In genomic region chr19:51948979-51949378, GRCh38 we compare ENCODE assay signal across 1 cellular context.
TF ChIP-seq lines count a peak whose summit lies in the region.

No MANE protein-coding gene starts in this region.

TF ChIP-seq in K562, 482 proteins besides CTCF, POLR2A, EP300 and RAD21 (continued from another document):
- no peak for TF ChIP-seq SRF (CRISPR knock-in tag; IDR thresholded peaks at IDR 0.05)
- no peak for TF ChIP-seq ZNF282 (CRISPR knock-in tag; IDR thresholded peaks at IDR 0.05)
- TF ChIP-seq TAF7 (tag; IDR thresholded peaks at IDR 0.05) = no peak
- 0 out of 2 replicates have a peak, but pooled peaks have one; percentile 4 for TF ChIP-seq RFX1 (IDR thresholded peaks at IDR 0.05)
- no peak for TF ChIP-seq ZNF740 (CRISPR knock-in tag; IDR thresholded peaks at IDR 0.05)
- TF ChIP-seq ZNF740 (tag; IDR thresholded peaks at IDR 0.05) = no peak
- TF ChIP-seq PKNOX1 (IDR thresholded peaks at IDR 0.05) = no peak
- no peak for TF ChIP-seq E4F1 (CRISPR knock-in tag; IDR thresholded peaks at IDR 0.05; ENCODE audit: borderline replicate concordance)
- TF ChIP-seq ZNF23 (CRISPR knock-in tag; IDR thresholded peaks at IDR 0.05) = no peak
- TF ChIP-seq ATF1 (CRISPR knock-in tag; IDR thresholded peaks at IDR 0.05) = no peak
- TF ChIP-seq ATF1 (tag; IDR thresholded peaks at IDR 0.05) = 0 out of 2 replicates have a peak, but pooled peaks have one; percentile 37
- no peak for TF ChIP-seq ZNF263 (CRISPR knock-in tag; IDR thresholded peaks at IDR 0.05; ENCODE audit: borderline replicate concordance)
- no peak for TF ChIP-seq RFX5 (IDR thresholded peaks at IDR 0.05; ENCODE audit: low read depth, low read length)
- TF ChIP-seq ZNF280A (IDR thresholded peaks at IDR 0.05; ENCODE audit: low read depth, partially characterized antibody) = no peak
- no peak for TF ChIP-seq HINFP (tag; conservative IDR thresholded peaks at IDR 0.05; ENCODE audit: low read depth)
- no peak for TF ChIP-seq ARID2 (IDR thresholded peaks at IDR 0.05)
- 0 out of 2 replicates have a peak, but pooled peaks have one; percentile 20 for TF ChIP-seq CREM (IDR thresholded peaks at IDR 0.05; ENCODE audit: low read depth)
- TF ChIP-seq NR2F6 (CRISPR knock-in tag; IDR thresholded peaks at IDR 0.05) = no peak
- TF ChIP-seq FOXM1 (IDR thresholded peaks at IDR 0.05; ENCODE audit: low read depth) = no peak
- no peak for TF ChIP-seq FOXM1 (CRISPR knock-in tag; IDR thresholded peaks at IDR 0.05; ENCODE audit: low read depth)
- no peak for TF ChIP-seq ZBTB1 (CRISPR knock-in tag; IDR thresholded peaks at IDR 0.05; ENCODE audit: borderline replicate concordance, low read depth)
